ENCODE assay signal across 1 cellular context in genomic region chrX:1392376-1393130, GRCh38.
TF ChIP-seq lines count a peak whose summit lies in the region.

No MANE protein-coding gene starts in this region.

TF ChIP-seq in K562, 482 proteins besides CTCF, POLR2A, EP300 and RAD21 (continued from another document and continues in another):
- TF ChIP-seq ZNF277 (CRISPR knock-in tag; IDR thresholded peaks at IDR 0.05; ENCODE audit: borderline replicate concordance) (no peak), FUS (optimal IDR thresholded peaks at IDR 0.05; ENCODE audit: low read depth, low read length) (peak; percentile 42), GATA2 (CRISPR knock-in tag; IDR thresholded peaks at IDR 0.05) (no peak), ZBTB33 (CRISPR knock-in tag; IDR thresholded peaks at IDR 0.05) (no peak), HMGXB4 (CRISPR knock-in tag; IDR thresholded peaks at IDR 0.05) (no peak), SMARCA5 (IDR thresholded peaks at IDR 0.05) (no peak), SRSF3 (IDR thresholded peaks at IDR 0.05; ENCODE audit: insufficient read depth, low read length) (0 out of 2 replicates have a peak, but pooled peaks have one; percentile 62), MAFK (IDR thresholded peaks at IDR 0.05; ENCODE audit: low read length) (no peak), RFX7 (CRISPR knock-in tag; IDR thresholded peaks at IDR 0.05) (no peak), TFAP4 (CRISPR knock-in tag; IDR thresholded peaks at IDR 0.05; ENCODE audit: borderline replicate concordance) (no peak), MNT (conservative IDR thresholded peaks at IDR 0.05) (peak; percentile 14), ZBTB9 (CRISPR knock-in tag; IDR thresholded peaks at IDR 0.05) (peak; percentile 98), ZNF134 (CRISPR knock-in tag; conservative IDR thresholded peaks at IDR 0.05) (peak; percentile 65), MITF (IDR thresholded peaks at IDR 0.05) (no peak), RB1 (IDR thresholded peaks at IDR 0.05; ENCODE audit: low read depth) (peak; percentile 36; the same call in 1 of the 2 replicates), PTRF (tag; IDR thresholded peaks at IDR 0.05) (no peak), CBFA2T3 (IDR thresholded peaks at IDR 0.05) (no peak), GABPA (tag; conservative IDR thresholded peaks at IDR 0.05; ENCODE audit: low read depth) (no peak), SP1 (CRISPR knock-in tag; IDR thresholded peaks at IDR 0.05) (peak; percentile 91; the same call in 1 of the 2 replicates), CEBPB (tag; IDR thresholded peaks at IDR 0.05) (no peak), PRDM10 (IDR thresholded peaks at IDR 0.05; ENCODE audit: partially characterized antibody) (no peak), DIDO1 (tag; IDR thresholded peaks at IDR 0.05; ENCODE audit: low read depth) (no peak), ZNF764 (CRISPR knock-in tag; IDR thresholded peaks at IDR 0.05; ENCODE audit: low read depth) (no peak), L3MBTL2 (IDR thresholded peaks at IDR 0.05) (peak; percentile 95), TFE3 (CRISPR knock-in tag; IDR thresholded peaks at IDR 0.05) (no peak), IFI16 (CRISPR knock-in tag; IDR thresholded peaks at IDR 0.05) (no peak), ZBTB7A (IDR thresholded peaks at IDR 0.05; ENCODE audit: borderline replicate concordance, control insufficient read depth, low read depth, low read length) (peak; percentile 98), ZFX (CRISPR knock-in tag; IDR thresholded peaks at IDR 0.05) (peak; percentile 80), KDM4B (IDR thresholded peaks at IDR 0.05; ENCODE audit: borderline replicate concordance in 2 of 2, low read depth in 1 of 2) (no peak), KDM2B (CRISPR knock-in tag; IDR thresholded peaks at IDR 0.05) (no peak), E2F8 (IDR thresholded peaks at IDR 0.05; ENCODE audit: low read depth, partially characterized antibody) (no peak), TFAM (CRISPR knock-in tag; conservative IDR thresholded peaks at IDR 0.05) (no peak), KLF6 (CRISPR knock-in tag; IDR thresholded peaks at IDR 0.05; ENCODE audit: borderline replicate concordance) (peak; percentile 85), CCNT2 (IDR thresholded peaks at IDR 0.05; ENCODE audit: borderline replicate concordance, extremely low read depth, insufficient read length, low read depth, low read length) (peak; percentile 29), DNMT1 (IDR thresholded peaks at IDR 0.05) (no peak), GTF2F1 (IDR thresholded peaks at IDR 0.05; ENCODE audit: low read depth, low read length) (no peak), ZNF57 (CRISPR knock-in tag; IDR thresholded peaks at IDR 0.05) (no peak), ZKSCAN1 (IDR thresholded peaks at IDR 0.05; ENCODE audit: low read depth, low read length) (no peak), ZNF445 (CRISPR knock-in tag; IDR thresholded peaks at IDR 0.05; ENCODE audit: low read depth) (no peak)
